ENCODE assay signal across 34 cellular contexts in genomic region chr19:39217094-39217493, GRCh38. TPM values are rescaled to one million over a fixed set of nuclear protein-coding genes. Genes with fewer than 3 reads are reported as not detected.
"Had no signal": no experiment of that assay in that cellular context is flagged by ENCODE, and none has a peak within 500 bp of the region (broad histone marks: within the 10 kb centered on the region; RNA-seq: fewer than 3 reads in every experiment).

No MANE protein-coding gene starts in this region.

- H3K4me3 ChIP-seq: heart right ventricle, hepatocyte, left ventricle myocardium inferior, lung, ovary, sigmoid colon, spleen, tibial nerve, uterus had no signal

- H3K4me2 ChIP-seq: hepatocyte had no signal

- H3K36me3 ChIP-seq: heart right ventricle, left ventricle myocardium inferior, neutrophil, ovary, sigmoid colon, spleen, tibial nerve, uterus had no signal

- DNase-seq: heart right ventricle; islet precursor cell; left ventricle myocardium inferior; mesendoderm; naive thymus-derived CD4-positive, alpha-beta T cell; occipital lobe; ovary; right cardiac atrium; sigmoid colon; small intestine; spleen; stimulated activated CD4-positive, alpha-beta T cell treated with anti-CD3 and anti-CD28 coated beads, Interleukin-4, amount 100 ng/mL, for 24 hours; stimulated activated CD8-positive, alpha-beta memory T cell treated with anti-CD3 and anti-CD28 coated beads, Interleukin-4, amount 100 ng/mL, for 48 hours; stimulated activated naive CD4-positive, alpha-beta T cell treated with Interleukin-2 at 50 U/mL for 16 hours; stimulated activated naive CD8-positive, alpha-beta T cell treated with anti-CD3 and anti-CD28 coated beads, Interleukin-15, amount 100 ng/mL, for 72 hours; substantia nigra; uterus had no signal

- H3K27me3 ChIP-seq: hepatocyte, ovary, uterus had no signal

- H3K9me3 ChIP-seq: neutrophil, ovary, uterus had no signal

- H2AFZ ChIP-seq: hepatocyte had no signal

- H3K27ac Mint-ChIP-seq: mesothelial cell of epicardium; naive thymus-derived CD4-positive, alpha-beta T cell; natural killer cell treated with Interleukin-12 subunit alpha and Interleukin-12 subunit beta and Interleukin-15 and Interleukin-18, amount 100 ng/mL, for 72 hours; progenitor cell of endocrine pancreas; stimulated activated memory B cell treated with anti-CD40 and anti-IgM and Interleukin-4, amounts not matched to agents 10 μg/mL and 1 μg/mL and 100 μg/mL, for 72 hours; stimulated activated naive CD8-positive, alpha-beta T cell treated with anti-CD3 and anti-CD28 coated beads, Interleukin-15, amount 100 ng/mL, for 72 hours; type B pancreatic cell had no signal

- H3K9me3 Mint-ChIP-seq: natural killer cell treated with Interleukin-12 subunit alpha and Interleukin-12 subunit beta and Interleukin-15 and Interleukin-18, amount 100 ng/mL, for 72 hours; stimulated activated naive CD8-positive, alpha-beta T cell treated with anti-CD3 and anti-CD28 coated beads, Interleukin-15, amount 100 ng/mL, for 72 hours had no signal

- H3K36me3 Mint-ChIP-seq: natural killer cell treated with Interleukin-12 subunit alpha and Interleukin-12 subunit beta and Interleukin-15 and Interleukin-18, amount 100 ng/mL, for 72 hours; type B pancreatic cell had no signal

- H3K4me1 ChIP-seq: heart right ventricle, left ventricle myocardium inferior, sigmoid colon, spleen, tibial nerve, uterus had no signal

- H3K79me2 ChIP-seq: hepatocyte had no signal

- H3K27ac ChIP-seq: heart right ventricle, hepatocyte, left ventricle myocardium inferior, neutrophil, ovary, sigmoid colon, spleen, tibial nerve, uterus had no signal

- H3K4me1 Mint-ChIP-seq: mesothelial cell of epicardium; stimulated activated memory B cell treated with anti-CD40 and anti-IgM and Interleukin-4, amounts not matched to agents 10 μg/mL and 1 μg/mL and 100 μg/mL, for 72 hours; stimulated activated naive CD8-positive, alpha-beta T cell treated with anti-CD3 and anti-CD28 coated beads, Interleukin-15, amount 100 ng/mL, for 72 hours had no signal

- H3K4me3 Mint-ChIP-seq: mesothelial cell of epicardium; naive thymus-derived CD4-positive, alpha-beta T cell; natural killer cell treated with Interleukin-12 subunit alpha and Interleukin-12 subunit beta and Interleukin-15 and Interleukin-18, amount 100 ng/mL, for 72 hours; stimulated activated memory B cell treated with anti-CD40 and anti-IgM and Interleukin-4, amounts not matched to agents 10 μg/mL and 1 μg/mL and 100 μg/mL, for 72 hours; stimulated activated naive CD8-positive, alpha-beta T cell treated with anti-CD3 and anti-CD28 coated beads, Interleukin-15, amount 100 ng/mL, for 72 hours; type B pancreatic cell had no signal

- ATAC-seq: naive thymus-derived CD4-positive, alpha-beta T cell; natural killer cell treated with Interleukin-12 subunit alpha and Interleukin-12 subunit beta and Interleukin-15 and Interleukin-18, amount 100 ng/mL, for 72 hours; stimulated activated memory B cell treated with anti-CD40 and anti-IgM and Interleukin-4, amounts not matched to agents 10 μg/mL and 1 μg/mL and 100 μg/mL, for 72 hours; stimulated activated naive CD8-positive, alpha-beta T cell treated with anti-CD3 and anti-CD28 coated beads, Interleukin-15, amount 100 ng/mL, for 72 hours had no signal

RNA-seq across cellular contexts. Expression of gene SYCN, which starts 13.0 kb away (rescaled TPM):
- total RNA-seq: kidney epithelial cell; left ventricle myocardium inferior; lower leg skin; lung; mesothelial cell of epicardium; mononuclear cell; myocyte; naive thymus-derived CD4-positive, alpha-beta T cell; natural killer cell treated with Interleukin-12 subunit alpha and Interleukin-12 subunit beta and Interleukin-15 and Interleukin-18, amount 100 ng/mL, for 72 hours; occipital lobe; progenitor cell of endocrine pancreas; pulmonary artery endothelial cell; renal cortical epithelial cell; right cardiac atrium; sigmoid colon; spleen; temporal lobe; ureter; uterus had no signal

RNA-seq across cellular contexts. Expression of gene NCCRP1, which starts 20.3 kb away (rescaled TPM):
- total RNA-seq: heart right ventricle; left ventricle myocardium inferior; mononuclear cell; myocyte; naive thymus-derived CD4-positive, alpha-beta T cell; natural killer cell treated with Interleukin-12 subunit alpha and Interleukin-12 subunit beta and Interleukin-15 and Interleukin-18, amount 100 ng/mL, for 72 hours; occipital lobe; pulmonary artery endothelial cell; right cardiac atrium; temporal lobe; tibial nerve; uterus had no signal

RNA-seq across cellular contexts. Expression of gene IFNL3, which starts 27.7 kb away (rescaled TPM):
- total RNA-seq: heart right ventricle; hepatocyte; kidney epithelial cell; left ventricle myocardium inferior; lower leg skin; lung; mesothelial cell of epicardium; mononuclear cell; myocyte; naive thymus-derived CD4-positive, alpha-beta T cell; natural killer cell treated with Interleukin-12 subunit alpha and Interleukin-12 subunit beta and Interleukin-15 and Interleukin-18, amount 100 ng/mL, for 72 hours; occipital lobe; ovary; progenitor cell of endocrine pancreas; pulmonary artery endothelial cell; renal cortical epithelial cell; right cardiac atrium; sigmoid colon; spleen; temporal lobe; tibial nerve; ureter; uterus had no signal

RNA-seq across cellular contexts. Expression of gene IFNL4, which starts 31.6 kb away (rescaled TPM):
- total RNA-seq: heart right ventricle; hepatocyte; kidney epithelial cell; left ventricle myocardium inferior; lower leg skin; lung; myocyte; naive thymus-derived CD4-positive, alpha-beta T cell; natural killer cell treated with Interleukin-12 subunit alpha and Interleukin-12 subunit beta and Interleukin-15 and Interleukin-18, amount 100 ng/mL, for 72 hours; occipital lobe; progenitor cell of endocrine pancreas; pulmonary artery endothelial cell; renal cortical epithelial cell; right cardiac atrium; sigmoid colon; spleen; temporal lobe; tibial nerve; ureter had no signal

RNA-seq across cellular contexts. Expression of gene IFNL2, which starts 51.1 kb away (rescaled TPM):
- total RNA-seq: heart right ventricle; hepatocyte; kidney epithelial cell; left ventricle myocardium inferior; lower leg skin; lung; mesothelial cell of epicardium; mononuclear cell; myocyte; naive thymus-derived CD4-positive, alpha-beta T cell; natural killer cell treated with Interleukin-12 subunit alpha and Interleukin-12 subunit beta and Interleukin-15 and Interleukin-18, amount 100 ng/mL, for 72 hours; occipital lobe; ovary; progenitor cell of endocrine pancreas; pulmonary artery endothelial cell; renal cortical epithelial cell; right cardiac atrium; sigmoid colon; spleen; temporal lobe; tibial nerve; ureter; uterus had no signal
